ENCODE assay signal across 13 cellular contexts in genomic region chr10:60148266-60148840, GRCh38.
DNase-seq lines count a peak whose midpoint lies in the region; TF ChIP-seq lines count a peak whose summit lies in the region.
"Had no signal": no experiment of that assay in that cellular context is flagged by ENCODE, and none has a peak within 500 bp of the region (broad histone marks: within the 10 kb centered on the region; RNA-seq: fewer than 3 reads in every experiment).

No MANE protein-coding gene starts in this region.

- H3K9me3 Mint-ChIP-seq in mesothelial cell of epicardium (peaks cover 13% of the 10 kb centered on the region), nephron progenitor cell (peaks cover 15% of the 10 kb centered on the region)
- no peaks in the 10 kb centered on the region for H3K9me3 Mint-ChIP-seq in activated CD4-positive, alpha-beta memory T cell treated with anti-CD3 and anti-CD28 coated beads, Interleukin-2, amount 10 ng/mL, durations not matched to agents 7 days and 5 days

- H3K9me3 ChIP-seq in AG04450 (ENCODE audit: control insufficient read depth, insufficient read depth, low read length) (no peaks in the 10 kb centered on the region), Karpas-422 (ENCODE audit: low read length) (no peaks in the 10 kb centered on the region), colonic mucosa (no peaks in the 10 kb centered on the region)

- H3K4me3 Mint-ChIP-seq in mesothelial cell of epicardium (no peak overlapping the region), nephron progenitor cell (no peak overlapping the region)
- H3K4me3 Mint-ChIP-seq in activated CD4-positive, alpha-beta memory T cell treated with anti-CD3 and anti-CD28 coated beads, Interleukin-2, amount 10 ng/mL, durations not matched to agents 7 days and 5 days: no peak overlapping the region
- H3K4me3 Mint-ChIP-seq: CD14-positive monocyte had no signal

- no peak overlapping the region for H3K27ac ChIP-seq in AG04450 (ENCODE audit: low read depth, low read length)
- H3K27ac ChIP-seq in Karpas-422 (ENCODE audit: low read length): no peak overlapping the region
- peak overlapping the region; percentile 69 for H3K27ac ChIP-seq in colonic mucosa

- H2AFZ ChIP-seq in Karpas-422 (ENCODE audit: low read length): 0 out of 2 replicates have a peak overlapping the region, but pooled peaks have one; percentile 3

- H3K27ac Mint-ChIP-seq in mesothelial cell of epicardium: peak overlapping the region; percentile 81
- H3K27ac Mint-ChIP-seq in nephron progenitor cell: no peak overlapping the region
- H3K27ac Mint-ChIP-seq in activated CD4-positive, alpha-beta memory T cell treated with anti-CD3 and anti-CD28 coated beads, Interleukin-2, amount 10 ng/mL, durations not matched to agents 7 days and 5 days: no peak overlapping the region
- H3K27ac Mint-ChIP-seq: CD14-positive monocyte had no signal

- no peaks in the 10 kb centered on the region for H4K20me1 ChIP-seq in Karpas-422 (ENCODE audit: insufficient read depth, low read depth, low read length)

- intact Hi-C loops in colonic mucosa (cut with DNase I): no loop called here

- H3K27me3 Mint-ChIP-seq in mesothelial cell of epicardium (ENCODE audit: low read depth) (no peaks in the 10 kb centered on the region), nephron progenitor cell (ENCODE audit: low read depth, poor library complexity) (peaks cover 2% of the 10 kb centered on the region)
- H3K27me3 Mint-ChIP-seq in activated CD4-positive, alpha-beta memory T cell treated with anti-CD3 and anti-CD28 coated beads, Interleukin-2, amount 10 ng/mL, durations not matched to agents 7 days and 5 days: no peaks in the 10 kb centered on the region

- H3K27me3 ChIP-seq in AG04450 (ENCODE audit: control insufficient read depth, insufficient read depth, low read length) (no peaks in the 10 kb centered on the region), Karpas-422 (ENCODE audit: low read length) (no peaks in the 10 kb centered on the region), colonic mucosa (no peaks in the 10 kb centered on the region)

- H3K36me3 Mint-ChIP-seq in mesothelial cell of epicardium (peaks cover 38% of the 10 kb centered on the region), nephron progenitor cell (ENCODE audit: low read depth) (peaks cover 10% of the 10 kb centered on the region)
- H3K36me3 Mint-ChIP-seq in activated CD4-positive, alpha-beta memory T cell treated with anti-CD3 and anti-CD28 coated beads, Interleukin-2, amount 10 ng/mL, durations not matched to agents 7 days and 5 days (ENCODE audit: low read depth): peaks cover 16% of the 10 kb centered on the region
- H3K36me3 Mint-ChIP-seq: CD14-positive monocyte had no signal

- H3K4me2 ChIP-seq in Karpas-422 (ENCODE audit: low read depth, low read length, poor library complexity, severe bottlenecking): no peak overlapping the region

- H3K4me3 ChIP-seq in AG04450 (ENCODE audit: low read depth, low read length) (no peak overlapping the region), Karpas-422 (ENCODE audit: low read length) (no peak overlapping the region), colonic mucosa (no peak overlapping the region)
- H3K4me3 ChIP-seq: coronary artery had no signal

- TF ChIP-seq CTCF in AG04450 (IDR thresholded peaks at IDR 0.05; ENCODE audit: low read depth, low read length) (no peak), colonic mucosa (IDR thresholded peaks at IDR 0.05) (no peak), mesothelial cell of epicardium (IDR thresholded peaks at IDR 0.05; ENCODE audit: unreplicated experiment) (no peak), nephron progenitor cell (IDR thresholded peaks at IDR 0.05) (no peak)

- H3K4me1 ChIP-seq in Karpas-422 (ENCODE audit: low read length) (peaks cover 8% of the 10 kb centered on the region), colonic mucosa (peaks cover 6% of the 10 kb centered on the region)

- no peaks in the 10 kb centered on the region for H3K79me2 ChIP-seq in Karpas-422 (ENCODE audit: low read length)

- POLR2A ChIA-PET in AG04450 (lab: Yijun Ruan, JAX): no interaction called here
- POLR2A ChIA-PET in activated CD4-positive, alpha-beta memory T cell treated with anti-CD3 and anti-CD28 coated beads, Interleukin-2, amount 10 ng/mL, durations not matched to agents 7 days and 5 days (lab: Charles Lee): no interaction called here

- CTCF ChIA-PET in AG04450 (lab: Charles Lee): interaction anchor here (1.3 kb wide), 2 partner anchors 33 to 56 kb away, joined by 3 read pairs; no protein-coding TSS in a partner anchor
- CTCF ChIA-PET in activated CD4-positive, alpha-beta memory T cell treated with anti-CD3 and anti-CD28 coated beads, Interleukin-2, amount 10 ng/mL, durations not matched to agents 7 days and 5 days (lab: Charles Lee): no interaction called here

- H3K9me2 ChIP-seq in Karpas-422 (replicated peaks; ENCODE audit: insufficient read depth, low read length): no peaks in the 10 kb centered on the region

- DNase-seq in AG04450 (ENCODE audit: low read depth, low spot score) (peak; percentile 69), Karpas-422 (no peak), colonic mucosa (peak; percentile 75), mesothelial cell of epicardium (ENCODE audit: low spot score in 2 of 2, unreplicated experiment in 2 of 2) (no peak), nephron progenitor cell (no peak), NCI-H146 treated with DMSO at 0.1 percent for 48 hours (lab: John Stamatoyannopoulos, UW; ENCODE audit: unreplicated experiment) (no peak)
- DNase-seq in activated CD4-positive, alpha-beta memory T cell treated with anti-CD3 and anti-CD28 coated beads, Interleukin-2, amount 10 ng/mL, durations not matched to agents 7 days and 5 days: no peak
- DNase-seq in activated effector memory CD4-positive, alpha-beta T cell treated with anti-CD3 and anti-CD28 coated beads, Interleukin-2, amount 50 U/mL, for 16 hours: no peak
- DNase-seq: activated CD4-positive, alpha-beta T cell treated with anti-CD3 and anti-CD28 coated beads, Interleukin-2, amount 50 U/mL, for 48 hours; mesendoderm; stimulated activated CD4-positive, alpha-beta T cell treated with anti-CD3 and anti-CD28 coated beads, Interleukin-4, amount 100 ng/mL, for 4 hours had no signal

- H3K9ac ChIP-seq in Karpas-422 (ENCODE audit: low read length) (no peak overlapping the region), colonic mucosa (ENCODE audit: low read depth in 2 of 2, low read length in 2 of 2) (peak overlapping the region in 1 of 2 donors; percentile 4)

- H3K4me1 Mint-ChIP-seq in mesothelial cell of epicardium (peaks cover 36% of the 10 kb centered on the region), nephron progenitor cell (peaks cover 17% of the 10 kb centered on the region)
- H3K4me1 Mint-ChIP-seq in activated CD4-positive, alpha-beta memory T cell treated with anti-CD3 and anti-CD28 coated beads, Interleukin-2, amount 10 ng/mL, durations not matched to agents 7 days and 5 days: no peaks in the 10 kb centered on the region
- H3K4me1 Mint-ChIP-seq: CD14-positive monocyte had no signal

- H3K36me3 ChIP-seq in Karpas-422 (ENCODE audit: insufficient read depth, low read length): no peaks in the 10 kb centered on the region
- no peaks in the 10 kb centered on the region for H3K36me3 ChIP-seq in colonic mucosa

Comparison
In these comparisons a context has a peak if more than half of its experiments do, and no peak if none do; other contexts are left out.
1. DNase-seq: peak in AG04450 (single experiment) and colonic mucosa (single experiment); none in Karpas-422 (single experiment), mesothelial cell of epicardium (0 of 2), nephron progenitor cell (single experiment), activated CD4-positive, alpha-beta memory T cell treated with anti-CD3 and anti-CD28 coated beads, Interleukin-2, amount 10 ng/mL, durations not matched to agents 7 days and 5 days (single experiment), activated effector memory CD4-positive, alpha-beta T cell treated with anti-CD3 and anti-CD28 coated beads, Interleukin-2, amount 50 U/mL, for 16 hours (single experiment) and NCI-H146 treated with DMSO at 0.1 percent for 48 hours (single experiment).